9 cellular contexts compared by ENCODE assay signal in the genomic region with DNA sequence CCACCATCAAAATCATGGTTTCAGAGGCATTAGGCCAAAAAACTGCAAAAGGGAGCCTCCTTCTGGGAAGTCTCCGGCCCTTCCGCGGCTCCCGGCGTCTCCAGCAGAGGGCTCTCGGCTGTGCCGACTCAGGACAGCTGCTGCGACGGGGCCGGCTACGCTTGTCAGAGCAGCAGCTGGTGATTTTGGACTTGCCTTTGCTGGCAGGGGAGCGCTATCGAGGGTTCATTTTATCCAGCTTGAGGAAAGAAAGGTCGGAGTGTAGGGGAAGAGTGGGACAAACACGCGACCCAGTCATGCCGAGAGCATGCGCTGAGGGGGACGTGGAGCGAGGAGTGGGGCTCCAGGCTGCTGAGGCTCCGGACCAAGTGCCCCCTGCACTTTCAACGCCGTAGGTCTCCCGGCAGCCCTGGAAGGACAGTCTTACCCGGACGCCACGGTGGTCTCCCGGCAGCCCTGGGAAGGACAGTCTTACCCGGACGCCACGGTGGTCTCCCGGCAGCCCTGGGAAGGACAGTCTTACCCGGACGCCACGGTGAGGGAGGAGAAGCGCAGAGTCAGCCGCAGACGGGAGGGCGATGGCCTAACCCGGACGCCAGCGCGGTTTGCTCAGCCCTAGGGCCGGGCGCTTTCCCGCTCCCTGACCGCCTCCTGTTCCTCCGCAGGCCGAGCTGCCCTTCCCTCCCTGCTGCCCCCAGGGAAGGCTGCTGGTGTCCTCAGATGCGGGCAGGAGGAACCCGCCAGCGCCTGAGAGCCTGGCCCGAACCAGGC. TPM values are rescaled to one million over a fixed set of nuclear protein-coding genes. Genes with fewer than 3 reads are reported as not detected.
A peak's percentile ranks its signal among the peaks of the same experiment; 100 is the strongest.
DNase-seq lines count a peak whose midpoint lies in the region; ATAC-seq and TF ChIP-seq lines count a peak whose summit lies in the region.
"Had no signal": no experiment of that assay in that cellular context is flagged by ENCODE, and none has a peak within 500 bp of the region (broad histone marks: within the 10 kb centered on the region; RNA-seq: fewer than 3 reads in every experiment).

No MANE protein-coding gene starts in this region.

- H3K9me3 ChIP-seq in BE2C = no peaks in the 10 kb centered on the region
- H3K9me3 ChIP-seq in SU-DHL-6 (ENCODE audit: insufficient read depth, low read length) = no peaks in the 10 kb centered on the region
- no peaks in the 10 kb centered on the region for H3K9me3 ChIP-seq in prostate gland

- H3K4me1 ChIP-seq in BE2C (no peaks in the 10 kb centered on the region), prostate gland (replicated peaks) (no peaks in the 10 kb centered on the region)

- H3K27me3 ChIP-seq in BE2C (no peaks in the 10 kb centered on the region), SU-DHL-6 (ENCODE audit: low read length) (no peaks in the 10 kb centered on the region), prostate gland (replicated peaks; ENCODE audit: insufficient read depth) (no peaks in the 10 kb centered on the region)

- no peak overlapping the region for H3K27ac ChIP-seq in SU-DHL-6 (ENCODE audit: low read depth, low read length)
- no peak overlapping the region for H3K27ac ChIP-seq in prostate gland
- H3K27ac ChIP-seq: KMS-11 had no signal

- no peak for TF ChIP-seq POLR2A in prostate gland (IDR thresholded peaks at IDR 0.05)

- 0 out of 2 replicates have a peak, but pooled peaks cover 6% of the 10 kb centered on the region for H3F3A ChIP-seq in SU-DHL-6 (ENCODE audit: insufficient read depth)

- no peak overlapping the region for H2AFZ ChIP-seq in SU-DHL-6 (ENCODE audit: low read depth, low read length, severe bottlenecking)

- no peaks in the 10 kb centered on the region for H4K20me1 ChIP-seq in SU-DHL-6 (ENCODE audit: low read depth, low read length)

- intact Hi-C loops in left ventricle myocardium superior (cut with micrococcal nuclease) = loop anchor here (5.0 kb wide), 1 partner anchor 166 kb away; no protein-coding TSS in a partner anchor
- intact Hi-C loops in prostate gland (cut with DNase I) = loop anchor here (2.0 kb wide), 1 partner anchor 167 kb away; no protein-coding TSS in a partner anchor

- H3K4me3 ChIP-seq in BE2C (ENCODE audit: low read depth, low read length) (peak overlapping the region; percentile 38), SU-DHL-6 (ENCODE audit: insufficient read depth, low read length, poor library complexity, severe bottlenecking) (no peak overlapping the region), prostate gland (peak overlapping the region; percentile 20 to 29)

- H3K4me2 ChIP-seq in SU-DHL-6 (ENCODE audit: low read depth, low read length, poor library complexity, severe bottlenecking) = no peak overlapping the region
- H3K4me2 ChIP-seq: KMS-11 had no signal

- ATAC-seq in GM19372 (IDR thresholded peaks at IDR 0.05; ENCODE audit: low read depth, unreplicated experiment) (peak; percentile 90), HG03457 (IDR thresholded peaks at IDR 0.05; ENCODE audit: unreplicated experiment) (peak; percentile 93), left ventricle myocardium superior (peak; percentile 98)

- H3K36me3 ChIP-seq in BE2C (no peaks in the 10 kb centered on the region; the same call in 1 of the 2 replicates), SU-DHL-6 (ENCODE audit: low read length) (peaks cover 8% of the 10 kb centered on the region; the same call in 1 of the 2 replicates), prostate gland (no peaks in the 10 kb centered on the region)

- TF ChIP-seq CTCF in BE2C (IDR thresholded peaks at IDR 0.05; ENCODE audit: low read depth, low read length) (peak; percentile 73), SU-DHL-6 (IDR thresholded peaks at IDR 0.05; ENCODE audit: insufficient read depth, low read length, poor library complexity, severe bottlenecking) (peak; percentile 11), prostate gland (IDR thresholded peaks at IDR 0.05) (peak; percentile 15 to 71 (median 64))

- no peaks in the 10 kb centered on the region for H3K9me2 ChIP-seq in SU-DHL-6 (replicated peaks; ENCODE audit: insufficient read depth, low read length)

- H3K9ac ChIP-seq in SU-DHL-6 (ENCODE audit: low read length) = no peak overlapping the region
- H3K9ac ChIP-seq: KMS-11 had no signal

- DNase-seq in BE2C (peak; percentile 77), anterior cingulate cortex (lab: John Stamatoyannopoulos, UW) (peak in 56 of 58 donors; percentile 7 to 88 (median 56)), left ventricle myocardium superior (peak; percentile 91), prostate gland (ENCODE audit: low spot score) (peak; percentile 71), NCI-H187 treated with DMSO at 0.1 percent for 48 hours (lab: John Stamatoyannopoulos, UW) (no peak)

- 3% methylated on average over 24 of the region's 53 CpGs for WGBS in prostate gland

- no peaks in the 10 kb centered on the region for H3K79me2 ChIP-seq in SU-DHL-6 (ENCODE audit: insufficient read depth, low read length)

RNA-seq across cellular contexts. Expression of a gene that starts 21.7 kb away (rescaled TPM):
- 68.0 TPM for polyA plus RNA-seq in BE2C (2012; ENCODE audit: insufficient read depth, insufficient read length, low read depth)
- total RNA-seq in left ventricle myocardium superior (28.2 TPM), prostate gland (10 to 100 TPM; 33.2 to 48.2 TPM)

Comparison
In these comparisons a context has a peak if more than half of its experiments do, and no peak if none do; other contexts are left out.
1. CTCF ChIP-seq: peak in every context shown above with its lines; median percentile 73 in BE2C; 64 in prostate gland; 11 in SU-DHL-6.